ENCODE assay signal across 14 cellular contexts in the genomic region with DNA sequence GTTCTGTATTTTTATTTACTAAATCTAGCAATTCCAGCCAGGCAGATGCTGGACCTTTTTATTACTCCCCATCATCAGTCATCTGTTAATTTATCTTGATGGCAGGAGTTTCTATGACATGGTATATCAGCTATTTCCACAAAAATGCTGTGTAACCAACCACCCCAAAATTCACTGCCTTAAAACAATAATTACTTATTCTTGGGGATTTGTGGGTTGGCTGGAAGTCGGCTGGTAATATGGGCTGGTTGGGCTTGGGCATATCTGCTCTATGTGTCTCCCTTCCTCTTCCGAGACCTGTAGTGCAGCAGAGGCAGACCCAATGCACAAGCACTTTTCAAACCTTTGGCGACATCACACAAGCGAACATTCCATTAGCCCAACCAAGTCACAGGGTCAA.
A peak's percentile ranks its signal among the peaks of the same experiment; 100 is the strongest.
DNase-seq lines count a peak whose midpoint lies in the region; TF ChIP-seq lines count a peak whose summit lies in the region.
"Had no signal": no experiment of that assay in that cellular context is flagged by ENCODE, and none has a peak within 500 bp of the region (broad histone marks: within the 10 kb centered on the region; RNA-seq: fewer than 3 reads in every experiment).

No MANE protein-coding gene starts in this region.

- peak; percentile 30 for DNase-seq in ELR (ENCODE audit: low read depth)
- peak; percentile 75 for DNase-seq in M059J (ENCODE audit: low read depth)
- DNase-seq in astrocyte of the cerebellum (ENCODE audit: low read depth), result peak; percentile 18
- DNase-seq in osteoblast (ENCODE audit: insufficient read length, low spot score, missing footprints), result peak; percentile 60
- DNase-seq in amniotic stem cell (lab: John Stamatoyannopoulos, UW), result no peak
- no peak for DNase-seq in stimulated activated CD4-positive, alpha-beta T cell treated with anti-CD3 and anti-CD28 coated beads, Interleukin-1b, Interleukin-23, amount 100 ng/mL, for 48 hours
- no peak for DNase-seq in T-helper 2 cell
- DNase-seq: aorta; immature natural killer cell; left lung; NCI-H1694; small intestine; stimulated activated CD4-positive, alpha-beta T cell treated with anti-CD3 and anti-CD28 coated beads, Interleukin-2, amount 100 ng/mL, for 24 hours had no signal

- in situ Hi-C loops in astrocyte of the cerebellum (cut with HindIII; ENCODE audit: low sequenced_read_pairs), result no loop called here

- no peak overlapping the region for H3K27ac ChIP-seq in osteoblast (ENCODE audit: low read depth, low read length)
- H3K27ac ChIP-seq: KMS-11, left lung had no signal

- H4K20me1 ChIP-seq in osteoblast (ENCODE audit: insufficient read depth, low read length), result no peaks in the 10 kb centered on the region

- H2AFZ ChIP-seq in osteoblast (ENCODE audit: low read length), result no peak overlapping the region

- H3K9me3 ChIP-seq in osteoblast (ENCODE audit: low read depth, low read length), result no peaks in the 10 kb centered on the region
- H3K9me3 ChIP-seq: left lung had no signal

- no peaks in the 10 kb centered on the region for H3K36me3 ChIP-seq in osteoblast (ENCODE audit: insufficient read depth, low read length)
- H3K36me3 ChIP-seq: left lung had no signal

- peaks cover 7% of the 10 kb centered on the region for H3K27me3 ChIP-seq in osteoblast (ENCODE audit: insufficient read depth, low read length)
- H3K27me3 ChIP-seq: left lung had no signal

- no peaks in the 10 kb centered on the region for H3K79me2 ChIP-seq in osteoblast (ENCODE audit: insufficient read depth, low read length)

- H3K4me3 ChIP-seq in astrocyte of the cerebellum (ENCODE audit: low read depth, low read length), result no peak overlapping the region
- H3K4me3 ChIP-seq in osteoblast (ENCODE audit: insufficient read depth, low read length), result no peak overlapping the region
- H3K4me3 ChIP-seq: left lung had no signal

- peak overlapping the region; percentile 12 for H3K4me2 ChIP-seq in osteoblast (ENCODE audit: insufficient read depth, low read length)
- H3K4me2 ChIP-seq: KMS-11 had no signal

- H3K4me1 ChIP-seq in osteoblast (ENCODE audit: insufficient read depth, low read length), result peaks cover 24% of the 10 kb centered on the region

- TF ChIP-seq CTCF in astrocyte of the cerebellum (IDR thresholded peaks at IDR 0.05; ENCODE audit: low read depth, low read length, missing control alignments) (no peak), osteoblast (IDR thresholded peaks at IDR 0.05; ENCODE audit: extremely low read depth, low read depth, low read length) (no peak)

Comparison
In these comparisons a context has a peak if more than half of its experiments do, and no peak if none do; other contexts are left out.
1. DNase-seq: peak in ELR (single experiment), M059J (single experiment), astrocyte of the cerebellum (single experiment) and osteoblast (single experiment); none in amniotic stem cell (single experiment), stimulated activated CD4-positive, alpha-beta T cell treated with anti-CD3 and anti-CD28 coated beads, Interleukin-1b, Interleukin-23, amount 100 ng/mL, for 48 hours (single experiment) and T-helper 2 cell (0 of 5).